8 cellular contexts compared by ENCODE assay signal in genomic region chr14:30690487-30691355, GRCh38.
DNase-seq lines count a peak whose midpoint lies in the region; ATAC-seq, FAIRE-seq and TF ChIP-seq lines count a peak whose summit lies in the region.
"Not testable (repeated sequence)": the region's sequence is repeated elsewhere in the genome, so short reads cannot be mapped to it uniquely, and the experiment has no call there.

No MANE protein-coding gene starts in this region.

- H3K27ac ChIP-seq in BLaER1 = peak overlapping the region; percentile 57
- H3K27ac ChIP-seq in colonic mucosa = peak overlapping the region; percentile 28
- H3K27ac ChIP-seq in right cardiac atrium (ENCODE audit: low read length) = not testable (repeated sequence)

- peak overlapping the region; percentile 58 for H3K4me3 ChIP-seq in BLaER1
- H3K4me3 ChIP-seq in colonic mucosa = peak overlapping the region; percentile 21
- peak overlapping the region; percentile 20 for H3K4me3 ChIP-seq in right cardiac atrium (ENCODE audit: low read length)

- not testable (repeated sequence) for H3K4me1 Mint-ChIP-seq in activated T-cell treated with anti-CD3 and anti-CD28 coated beads, Interleukin-2, amount 50 U/mL, for 4 hours (ENCODE audit: low read depth)

- peak; percentile 34 for TF ChIP-seq CTCF in colonic mucosa (IDR thresholded peaks at IDR 0.05)

- H3K9ac ChIP-seq in BLaER1 = peak overlapping the region; percentile 45; the same call in 1 of the 2 replicates
- H3K9ac ChIP-seq in colonic mucosa (ENCODE audit: low read depth in 2 of 2, low read length in 2 of 2) = not testable (repeated sequence)

- H3K4me2 ChIP-seq in BLaER1 = peak overlapping the region; percentile 58

- not testable (repeated sequence) for H3K36me3 Mint-ChIP-seq in activated T-cell treated with anti-CD3 and anti-CD28 coated beads, Interleukin-2, amount 50 U/mL, for 4 hours (ENCODE audit: insufficient read depth)

- not testable (repeated sequence) for H3K27me3 Mint-ChIP-seq in activated T-cell treated with anti-CD3 and anti-CD28 coated beads, Interleukin-2, amount 50 U/mL, for 4 hours (ENCODE audit: low read depth)

- H3K36me3 ChIP-seq in BLaER1, colonic mucosa: not testable (repeated sequence)

- not testable (repeated sequence) for DNase-seq in HTR-8/SVneo (ENCODE audit: insufficient read length, low spot score); activated T-cell treated with anti-CD3 and anti-CD28 coated beads, Interleukin-2, amount 50 U/mL, for 4 hours; right cardiac atrium
- DNase-seq in NCI-H82 treated with DMSO at 0.1 percent for 48 hours (lab: John Stamatoyannopoulos, UW; ENCODE audit: unreplicated experiment) (peak; percentile 1), colonic mucosa (peak; percentile 68), mucosa of gallbladder (ENCODE audit: low spot score) (peak; percentile 69)
- peak; percentile 1 for DNase-seq in stimulated activated CD4-positive, alpha-beta T cell treated with anti-CD3 and anti-CD28 coated beads, Interleukin-12 subunit alpha, Interleukin-12 subunit beta, amount 100 ng/mL, for 4 hours

- peak overlapping the region; percentile 46 for H3K4me3 Mint-ChIP-seq in activated T-cell treated with anti-CD3 and anti-CD28 coated beads, Interleukin-2, amount 50 U/mL, for 4 hours

- FAIRE-seq in HTR-8/SVneo (lab: Jason Lieb, UNC) = peak; percentile 57

- H3K4me1 ChIP-seq in BLaER1 = peaks cover 11% of the 10 kb centered on the region
- not testable (repeated sequence) for H3K4me1 ChIP-seq in colonic mucosa; right cardiac atrium (ENCODE audit: control insufficient read depth, insufficient read depth, low read length)

- not testable (repeated sequence) for H4K20me1 ChIP-seq in BLaER1

- WGBS in right cardiac atrium = 44% methylated on average over 23 of the region's 28 CpGs

- intact Hi-C loops in colonic mucosa (cut with DNase I); right cardiac atrium (cut with DNase I): not testable (repeated sequence)

- not testable (repeated sequence) for ATAC-seq in activated T-cell treated with anti-CD3 and anti-CD28 coated beads, Interleukin-2, amount 50 U/mL, for 4 hours; right cardiac atrium

- not testable (repeated sequence) for H3K9me3 ChIP-seq in BLaER1; colonic mucosa; right cardiac atrium (ENCODE audit: control insufficient read depth, low read length)

- not testable (repeated sequence) for H3K27me3 ChIP-seq in BLaER1; colonic mucosa; right cardiac atrium (ENCODE audit: control insufficient read depth, insufficient read depth)

- not testable (repeated sequence) for H3K9me3 Mint-ChIP-seq in activated T-cell treated with anti-CD3 and anti-CD28 coated beads, Interleukin-2, amount 50 U/mL, for 4 hours
